ENCODE assay signal across 1 cellular context in genomic region chr21:44846485-44847260, GRCh38.
TF ChIP-seq lines count a peak whose summit lies in the region.

No MANE protein-coding gene starts in this region.

TF ChIP-seq in HepG2, 621 proteins besides CTCF, POLR2A, EP300 and RAD21 (continued from another document and continues in another):
- TF ChIP-seq ZHX2 (IDR thresholded peaks at IDR 0.05; ENCODE audit: low read depth) (no peak), ZHX2 (CRISPR knock-in tag; IDR thresholded peaks at IDR 0.05; ENCODE audit: borderline replicate concordance) (no peak), CBX1 (IDR thresholded peaks at IDR 0.05; ENCODE audit: low read depth) (no peak), YEATS4 (CRISPR knock-in tag; IDR thresholded peaks at IDR 0.05; ENCODE audit: borderline replicate concordance) (no peak), NR1H2 (CRISPR knock-in tag; IDR thresholded peaks at IDR 0.05; ENCODE audit: borderline replicate concordance, low read depth) (no peak), THAP7 (CRISPR knock-in tag; IDR thresholded peaks at IDR 0.05) (no peak; the same call in 1 of the 2 replicates), TEAD2 (CRISPR knock-in tag; IDR thresholded peaks at IDR 0.05) (no peak), RFXAP (CRISPR knock-in tag; IDR thresholded peaks at IDR 0.05; ENCODE audit: borderline replicate concordance) (no peak), ZNF326 (CRISPR knock-in tag; IDR thresholded peaks at IDR 0.05; ENCODE audit: borderline replicate concordance) (no peak), ZBTB7A (CRISPR knock-in tag; IDR thresholded peaks at IDR 0.05) (no peak), TSC22D2 (CRISPR knock-in tag; IDR thresholded peaks at IDR 0.05; ENCODE audit: borderline replicate concordance) (no peak), SPEN (CRISPR knock-in tag; IDR thresholded peaks at IDR 0.05; ENCODE audit: low read depth) (no peak), ZFP36L2 (CRISPR knock-in tag; IDR thresholded peaks at IDR 0.05) (no peak), PHF8 (CRISPR knock-in tag; IDR thresholded peaks at IDR 0.05) (no peak), ZBTB10 (CRISPR knock-in tag; IDR thresholded peaks at IDR 0.05; ENCODE audit: borderline replicate concordance) (no peak), ZNF678 (CRISPR knock-in tag; IDR thresholded peaks at IDR 0.05) (no peak), PAX8 (CRISPR knock-in tag; IDR thresholded peaks at IDR 0.05; ENCODE audit: borderline replicate concordance) (no peak), ZNF703 (CRISPR knock-in tag; IDR thresholded peaks at IDR 0.05; ENCODE audit: borderline replicate concordance) (no peak), BCL6 (CRISPR knock-in tag; IDR thresholded peaks at IDR 0.05) (no peak), ZNF639 (CRISPR knock-in tag; conservative IDR thresholded peaks at IDR 0.05) (no peak), FOXO1 (CRISPR knock-in tag; IDR thresholded peaks at IDR 0.05) (no peak), ATF7 (IDR thresholded peaks at IDR 0.05) (no peak), ATF7 (CRISPR knock-in tag; IDR thresholded peaks at IDR 0.05) (no peak), MTA3 (CRISPR knock-in tag; IDR thresholded peaks at IDR 0.05) (no peak), ARNT2 (CRISPR knock-in tag; IDR thresholded peaks at IDR 0.05; ENCODE audit: low read depth) (no peak), ETV5 (CRISPR knock-in tag; IDR thresholded peaks at IDR 0.05; ENCODE audit: borderline replicate concordance) (peak; percentile 84; the same call in 1 of the 2 replicates), DNMT3B (CRISPR knock-in tag; conservative IDR thresholded peaks at IDR 0.05) (no peak), ATM (IDR thresholded peaks at IDR 0.05; ENCODE audit: borderline replicate concordance) (no peak), NFYB (CRISPR knock-in tag; IDR thresholded peaks at IDR 0.05) (no peak), FIP1L1 (IDR thresholded peaks at IDR 0.05; ENCODE audit: borderline replicate concordance, insufficient read depth, low read depth, low read length) (no peak), ZNF672 (CRISPR knock-in tag; IDR thresholded peaks at IDR 0.05) (no peak), NRL (CRISPR knock-in tag; IDR thresholded peaks at IDR 0.05; ENCODE audit: borderline replicate concordance) (no peak)
- TF ChIP-seq, protein P1, sequence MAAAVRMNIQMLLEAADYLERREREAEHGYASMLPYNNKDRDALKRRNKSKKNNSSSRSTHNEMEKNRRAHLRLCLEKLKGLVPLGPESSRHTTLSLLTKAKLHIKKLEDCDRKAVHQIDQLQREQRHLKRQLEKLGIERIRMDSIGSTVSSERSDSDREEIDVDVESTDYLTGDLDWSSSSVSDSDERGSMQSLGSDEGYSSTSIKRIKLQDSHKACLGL (CRISPR knock-in tag; IDR thresholded peaks at IDR 0.05): peak; percentile 38; the same call in 1 of the 2 replicates
- TF ChIP-seq, protein P2, sequence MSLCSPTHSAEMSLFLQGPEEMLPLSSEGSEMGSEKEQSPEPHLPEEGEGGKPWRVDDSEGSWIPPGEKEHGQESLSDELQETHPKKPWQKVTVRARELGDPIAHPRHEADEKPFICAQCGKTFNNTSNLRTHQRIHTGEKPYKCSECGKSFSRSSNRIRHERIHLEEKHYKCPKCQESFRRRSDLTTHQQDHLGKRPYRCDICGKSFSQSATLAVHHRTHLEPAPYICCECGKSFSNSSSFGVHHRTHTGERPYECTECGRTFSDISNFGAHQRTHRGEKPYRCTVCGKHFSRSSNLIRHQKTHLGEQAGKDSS (CRISPR knock-in tag; IDR thresholded peaks at IDR 0.05; ENCODE audit: borderline replicate concordance, low read depth): no peak; the same call in 1 of the 2 replicates
- TF ChIP-seq, protein P3, sequence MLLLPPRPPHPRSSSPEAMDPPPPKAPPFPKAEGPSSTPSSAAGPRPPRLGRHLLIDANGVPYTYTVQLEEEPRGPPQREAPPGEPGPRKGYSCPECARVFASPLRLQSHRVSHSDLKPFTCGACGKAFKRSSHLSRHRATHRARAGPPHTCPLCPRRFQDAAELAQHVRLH (CRISPR knock-in tag; IDR thresholded peaks at IDR 0.05; ENCODE audit: borderline replicate concordance, low read depth): no peak
- TF ChIP-seq, protein P4, sequence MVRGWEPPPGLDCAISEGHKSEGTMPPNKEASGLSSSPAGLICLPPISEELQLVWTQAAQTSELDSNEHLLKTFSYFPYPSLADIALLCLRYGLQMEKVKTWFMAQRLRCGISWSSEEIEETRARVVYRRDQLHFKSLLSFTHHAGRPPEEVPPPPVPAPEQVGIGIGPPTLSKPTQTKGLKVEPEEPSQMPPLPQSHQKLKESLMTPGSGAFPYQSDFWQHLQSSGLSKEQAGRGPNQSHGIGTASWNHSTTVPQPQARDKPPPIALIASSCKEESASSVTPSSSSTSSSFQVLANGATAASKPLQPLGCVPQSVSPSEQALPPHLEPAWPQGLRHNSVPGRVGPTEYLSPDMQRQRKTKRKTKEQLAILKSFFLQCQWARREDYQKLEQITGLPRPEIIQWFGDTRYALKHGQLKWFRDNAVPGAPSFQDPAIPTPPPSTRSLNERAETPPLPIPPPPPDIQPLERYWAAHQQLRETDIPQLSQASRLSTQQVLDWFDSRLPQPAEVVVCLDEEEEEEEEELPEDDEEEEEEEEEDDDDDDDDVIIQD (CRISPR knock-in tag; IDR thresholded peaks at IDR 0.05; ENCODE audit: low read depth): no peak
- TF ChIP-seq, protein P5, sequence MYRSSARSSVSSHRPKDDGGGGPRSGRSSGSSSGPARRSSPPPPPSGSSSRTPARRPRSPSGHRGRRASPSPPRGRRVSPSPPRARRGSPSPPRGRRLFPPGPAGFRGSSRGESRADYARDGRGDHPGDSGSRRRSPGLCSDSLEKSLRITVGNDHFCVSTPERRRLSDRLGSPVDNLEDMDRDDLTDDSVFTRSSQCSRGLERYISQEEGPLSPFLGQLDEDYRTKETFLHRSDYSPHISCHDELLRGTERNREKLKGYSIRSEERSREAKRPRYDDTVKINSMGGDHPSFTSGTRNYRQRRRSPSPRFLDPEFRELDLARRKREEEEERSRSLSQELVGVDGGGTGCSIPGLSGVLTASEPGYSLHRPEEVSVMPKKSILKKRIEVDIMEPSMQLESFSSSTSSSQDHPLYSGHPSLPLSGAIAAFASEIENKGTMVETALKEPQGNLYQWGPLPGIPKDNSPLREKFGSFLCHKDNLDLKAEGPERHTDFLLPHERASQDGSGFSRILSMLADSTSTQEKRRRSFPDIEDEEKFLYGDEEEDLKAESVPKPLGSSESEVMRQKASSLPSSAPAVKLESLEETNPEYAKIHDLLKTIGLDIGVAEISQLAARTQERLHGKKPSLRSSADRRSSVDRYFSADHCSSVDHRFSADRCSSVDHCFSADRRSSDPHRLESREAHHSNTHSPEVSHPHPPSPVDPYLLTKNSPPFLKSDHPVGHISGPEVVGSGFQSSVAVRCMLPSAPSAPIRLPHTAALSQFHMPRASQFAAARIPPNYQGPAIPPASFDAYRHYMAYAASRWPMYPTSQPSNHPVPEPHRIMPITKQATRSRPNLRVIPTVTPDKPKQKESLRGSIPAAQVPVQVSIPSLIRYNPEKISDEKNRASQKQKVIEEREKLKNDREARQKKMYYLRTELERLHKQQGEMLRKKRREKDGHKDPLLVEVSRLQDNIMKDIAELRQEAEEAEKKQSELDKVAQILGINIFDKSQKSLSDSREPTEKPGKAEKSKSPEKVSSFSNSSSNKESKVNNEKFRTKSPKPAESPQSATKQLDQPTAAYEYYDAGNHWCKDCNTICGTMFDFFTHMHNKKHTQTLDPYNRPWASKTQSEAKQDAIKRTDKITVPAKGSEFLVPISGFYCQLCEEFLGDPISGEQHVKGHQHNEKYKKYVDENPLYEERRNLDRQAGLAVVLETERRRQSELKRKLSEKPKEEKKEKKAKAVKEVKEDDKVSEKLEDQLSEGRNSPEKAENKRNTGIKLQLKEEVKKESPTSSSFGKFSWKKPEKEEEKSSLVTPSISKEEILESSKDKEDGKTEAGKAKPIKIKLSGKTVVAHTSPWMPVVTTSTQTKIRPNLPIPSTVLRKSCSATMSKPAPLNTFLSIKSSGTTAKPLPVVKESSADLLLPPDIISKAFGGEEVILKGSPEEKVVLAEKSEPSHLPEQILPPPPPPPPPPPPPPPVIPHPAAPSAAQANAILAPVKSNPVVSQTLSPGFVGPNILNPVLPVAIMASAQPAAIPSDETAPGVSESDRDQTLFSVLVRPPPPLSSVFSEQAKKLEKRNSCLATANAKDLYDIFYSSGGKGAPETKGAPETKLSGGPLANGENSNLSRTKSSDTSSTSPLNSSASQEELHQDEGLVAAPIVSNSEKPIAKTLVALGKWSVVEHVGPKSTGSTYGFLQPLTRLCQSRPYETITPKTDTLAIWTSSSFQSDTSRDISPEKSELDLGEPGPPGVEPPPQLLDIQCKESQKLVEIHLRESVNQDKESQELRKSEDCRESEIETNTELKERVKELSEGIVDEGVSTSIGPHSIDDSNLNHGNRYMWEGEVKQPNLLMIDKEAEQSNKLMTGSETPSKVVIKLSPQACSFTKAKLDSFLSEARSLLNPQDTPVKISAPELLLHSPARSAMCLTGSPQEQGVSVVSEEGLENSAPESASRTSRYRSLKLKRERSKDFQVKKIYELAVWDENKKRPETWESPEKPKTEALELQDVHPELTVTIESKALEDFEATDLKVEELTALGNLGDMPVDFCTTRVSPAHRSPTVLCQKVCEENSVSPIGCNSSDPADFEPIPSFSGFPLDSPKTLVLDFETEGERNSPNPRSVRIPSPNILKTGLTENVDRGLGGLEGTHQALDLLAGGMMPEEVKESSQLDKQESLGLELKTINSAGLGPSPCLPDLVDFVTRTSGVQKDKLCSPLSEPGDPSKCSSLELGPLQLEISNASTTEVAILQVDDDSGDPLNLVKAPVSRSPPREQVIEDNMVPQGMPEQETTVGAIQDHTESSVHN (CRISPR knock-in tag; IDR thresholded peaks at IDR 0.05): no peak
